Comparison of ENCODE assay signal across 8 cellular contexts in the genomic region with DNA sequence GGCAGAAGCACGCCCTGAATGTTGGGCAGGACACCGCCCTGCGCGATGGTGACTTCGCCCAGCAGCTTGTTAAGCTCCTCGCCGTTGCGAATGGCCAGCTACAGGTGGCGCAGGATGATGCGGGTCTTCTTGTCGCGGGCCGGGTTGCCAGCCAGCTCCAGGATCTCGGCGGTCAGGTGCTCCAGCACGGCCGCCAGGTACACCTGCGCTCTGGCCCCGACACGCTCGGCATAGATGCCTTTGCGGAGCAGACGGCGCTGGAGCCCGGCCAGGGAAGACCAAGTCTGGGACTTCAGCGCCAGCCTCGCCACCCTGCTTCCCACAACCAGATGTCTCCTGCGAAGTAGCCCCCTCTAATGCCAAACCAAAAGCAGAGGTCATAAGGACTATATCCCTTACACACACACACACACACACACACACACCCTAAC. TPM values are rescaled to one million over a fixed set of nuclear protein-coding genes. Genes with fewer than 3 reads are reported as not detected.
DNase-seq lines count a peak whose midpoint lies in the region; ATAC-seq and TF ChIP-seq lines count a peak whose summit lies in the region.

No MANE protein-coding gene starts in this region.

- intact Hi-C loops in Right ventricle myocardium inferior (cut with DNase I) = no loop called here
- intact Hi-C loops in aorta (cut with DNase I) = loop anchor here in 1 of 2 donors (10.0 kb wide), 1 partner anchor 157 kb away; a partner anchor contains a TSS

- H3K4me3 ChIP-seq in right atrium auricular region (no peak overlapping the region), aorta (ENCODE audit: low read length in 2 of 2) (no peak overlapping the region)

- peaks cover 1% of the 10 kb centered on the region for H3K4me1 Mint-ChIP-seq in activated naive CD8-positive, alpha-beta T cell (ENCODE audit: low read depth)
- no peaks in the 10 kb centered on the region for H3K4me1 Mint-ChIP-seq in memory B cell

- H3K36me3 Mint-ChIP-seq in activated naive CD8-positive, alpha-beta T cell = no peaks in the 10 kb centered on the region
- no peaks in the 10 kb centered on the region for H3K36me3 Mint-ChIP-seq in memory B cell

- H3K27ac ChIP-seq in right atrium auricular region = no peak overlapping the region
- H3K27ac ChIP-seq in aorta (ENCODE audit: low read depth in 1 of 2, low read length in 2 of 2) = no peak overlapping the region

- ATAC-seq in Right ventricle myocardium inferior (no peak), memory B cell (ENCODE audit: low read depth) (peak; percentile 51), aorta (ENCODE audit: low FRiP score) (no peak), GM19035 (IDR thresholded peaks at IDR 0.05; ENCODE audit: unreplicated experiment) (no peak), GM19395 (IDR thresholded peaks at IDR 0.05; ENCODE audit: unreplicated experiment) (no peak)

- H3K27ac Mint-ChIP-seq in activated naive CD8-positive, alpha-beta T cell = no peak overlapping the region
- no peak overlapping the region for H3K27ac Mint-ChIP-seq in memory B cell

- no peaks in the 10 kb centered on the region for H3K4me1 ChIP-seq in right atrium auricular region
- H3K4me1 ChIP-seq in aorta (ENCODE audit: control insufficient read depth in 1 of 2, insufficient read depth in 2 of 2, low read length in 2 of 2) = no peaks in the 10 kb centered on the region

- H3K27me3 ChIP-seq in right atrium auricular region = no peaks in the 10 kb centered on the region
- H3K27me3 ChIP-seq in aorta (ENCODE audit: control insufficient read depth in 1 of 2, insufficient read depth in 2 of 2, low read length in 1 of 2) = no peaks in the 10 kb centered on the region

- peak overlapping the region; percentile 74 for H3K4me3 Mint-ChIP-seq in activated naive CD8-positive, alpha-beta T cell
- peak overlapping the region; percentile 69 for H3K4me3 Mint-ChIP-seq in memory B cell

- H3K27me3 Mint-ChIP-seq in activated naive CD8-positive, alpha-beta T cell = peaks cover 3% of the 10 kb centered on the region
- peaks cover 3% of the 10 kb centered on the region for H3K27me3 Mint-ChIP-seq in memory B cell

- no peak for TF ChIP-seq CTCF in right atrium auricular region (IDR thresholded peaks at IDR 0.05)

- DNase-seq in Right ventricle myocardium inferior (ENCODE audit: missing footprints) (peak; percentile 70), right atrium auricular region (ENCODE audit: low spot score) (no peak), memory B cell (ENCODE audit: low spot score in 2 of 2) (peak; percentile 1 to 10), aorta (peak; percentile 45 to 74), dedifferentiated amniotic fluid mesenchymal stem cell (ENCODE audit: extremely low spot score) (no peak)

- H3K9me3 ChIP-seq in right atrium auricular region (no peaks in the 10 kb centered on the region), aorta (ENCODE audit: control insufficient read depth, low read length) (no peaks in the 10 kb centered on the region)

- H3K9me3 Mint-ChIP-seq in activated naive CD8-positive, alpha-beta T cell (ENCODE audit: low read depth) = no peaks in the 10 kb centered on the region
- H3K9me3 Mint-ChIP-seq in memory B cell = peaks cover 2% of the 10 kb centered on the region

- WGBS in aorta, 2 donors = 70 to 72% methylated on average over 28 of the region's 28 CpGs

- H3K36me3 ChIP-seq in right atrium auricular region (no peaks in the 10 kb centered on the region), aorta (ENCODE audit: control insufficient read depth in 1 of 2, insufficient read depth in 2 of 2, low read length in 1 of 2) (no peaks in the 10 kb centered on the region)

RNA-seq across cellular contexts. Expression of a gene that starts 8.0 kb away (rescaled TPM):
- total RNA-seq in Right ventricle myocardium inferior (not detected), right atrium auricular region (not detected), aorta (not detected)
- polyA plus RNA-seq in aorta = not detected

RNA-seq across cellular contexts. Expression of a gene that starts 48.4 kb away (rescaled TPM):
- total RNA-seq in Right ventricle myocardium inferior = not detected
- not detected for total RNA-seq in right atrium auricular region
- total RNA-seq in aorta = not detected
- polyA plus RNA-seq in aorta = not detected

RNA-seq across cellular contexts. Expression of a gene that starts 50.2 kb away (rescaled TPM):
- total RNA-seq in Right ventricle myocardium inferior = not detected
- not detected for total RNA-seq in right atrium auricular region
- total RNA-seq in aorta = not detected
- not detected for polyA plus RNA-seq in aorta

Comparison
In these comparisons a context has a peak if more than half of its experiments do, and no peak if none do; other contexts are left out.
1. DNase-seq: peak in Right ventricle myocardium inferior (single experiment), memory B cell (2 of 2) and aorta (2 of 2); none in right atrium auricular region (single experiment) and dedifferentiated amniotic fluid mesenchymal stem cell (single experiment).